ENCODE assay signal across 22 cellular contexts in genomic region chr4:4842476-4843441, GRCh38. TPM values are rescaled to one million over a fixed set of nuclear protein-coding genes. Genes with fewer than 3 reads are reported as not detected.
"Had no signal": no experiment of that assay in that cellular context is flagged by ENCODE, and none has a peak within 500 bp of the region (broad histone marks: within the 10 kb centered on the region; RNA-seq: fewer than 3 reads in every experiment).

No MANE protein-coding gene starts in this region.

- H3K4me3 ChIP-seq: colonic mucosa, esophagus squamous epithelium, gastroesophageal sphincter, ovary, prostate gland, thyroid gland had no signal

- H3K36me3 ChIP-seq: brain microvascular endothelial cell, colonic mucosa, esophagus squamous epithelium, gastroesophageal sphincter, ovary, prostate gland, thyroid gland had no signal

- DNase-seq: activated B cell treated with CpG ODN at 0.5 μM for 24 hours; activated CD4-positive, alpha-beta T cell treated with anti-CD3 and anti-CD28 coated beads, Interleukin-2, amount 10 ng/mL, durations not matched to agents 7 days and 5 days; activated CD8-positive, alpha-beta memory T cell treated with anti-CD3 and anti-CD28 coated beads for 24 hours; activated CD8-positive, alpha-beta memory T cell treated with anti-CD3 and anti-CD28 coated beads, Interleukin-2, amount 50 U/mL, for 4 hours; activated gamma-delta T cell; activated naive CD4-positive, alpha-beta T cell treated with anti-CD3 and anti-CD28 coated beads, Interleukin-2, amount 50 U/mL, for 16 hours; activated T-cell treated with anti-CD3 and anti-CD28 coated beads, Interleukin-2, amount 50 U/mL, for 48 hours; aorta; brain microvascular endothelial cell; colonic mucosa; endodermal cell; esophagus squamous epithelium; islet precursor cell; left cardiac atrium; ovary; stimulated activated CD4-positive, alpha-beta T cell treated with anti-CD3 and anti-CD28 coated beads, Interleukin-2, amount 100 ng/mL, for 48 hours; stimulated activated CD8-positive, alpha-beta memory T cell treated with anti-CD3 and anti-CD28 coated beads, Interleukin-4, amount 100 ng/mL, for 48 hours; stimulated activated naive CD4-positive, alpha-beta T cell; thyroid gland had no signal

- H3K27ac ChIP-seq: brain microvascular endothelial cell, colonic mucosa, esophagus squamous epithelium, gastroesophageal sphincter, ovary, prostate gland, thyroid gland had no signal

- H3K4me1 ChIP-seq: colonic mucosa, esophagus squamous epithelium, gastroesophageal sphincter, prostate gland, thyroid gland had no signal

- ATAC-seq: gastroesophageal sphincter, left cardiac atrium had no signal

- H3K27me3 ChIP-seq: brain microvascular endothelial cell, colonic mucosa, ovary, thyroid gland had no signal

- H3K9me3 ChIP-seq: colonic mucosa, esophagus squamous epithelium, gastroesophageal sphincter, ovary, prostate gland, thyroid gland had no signal

RNA-seq across cellular contexts. Expression of gene MSX1, which starts 16.7 kb away (rescaled TPM):
- total RNA-seq: activated B cell treated with CpG ODN at 0.5 μM for 24 hours; activated CD4-positive, alpha-beta T cell treated with anti-CD3 and anti-CD28 coated beads, Interleukin-2, amount 10 ng/mL, durations not matched to agents 7 days and 5 days; mononuclear cell had no signal
